Comparison of ENCODE assay signal across 20 cellular contexts in genomic region chr17:56350592-56350991, GRCh38.
DNase-seq lines count a peak whose midpoint lies in the region; FAIRE-seq and TF ChIP-seq lines count a peak whose summit lies in the region.
"Had no signal": no experiment of that assay in that cellular context is flagged by ENCODE, and none has a peak within 500 bp of the region (broad histone marks: within the 10 kb centered on the region; RNA-seq: fewer than 3 reads in every experiment).

No MANE protein-coding gene starts in this region.

- no peak for FAIRE-seq in kidney (lab: Jason Lieb, UNC)
- FAIRE-seq in GM12892 (lab: Jason Lieb, UNC): no peak
- FAIRE-seq: A549, D721Med, G401.6 had no signal

- intact Hi-C loops in kidney (cut with DNase I): no loop called here

- H3K36me3 ChIP-seq in MG63 (no peaks in the 10 kb centered on the region; the same call in 1 of the 2 replicates), SJSA1 (no peaks in the 10 kb centered on the region), kidney (ENCODE audit: control insufficient read depth in 1 of 2, insufficient read depth in 2 of 2, low read length in 2 of 2) (no peaks in the 10 kb centered on the region)
- H3K36me3 ChIP-seq: BE2C had no signal

- H3K4me1 ChIP-seq in SJSA1 (replicated peaks) (peaks cover 16% of the 10 kb centered on the region), kidney (ENCODE audit: control insufficient read depth in 1 of 2, insufficient read depth in 1 of 2, low read depth in 1 of 2, low read length in 2 of 2) (no peaks in the 10 kb centered on the region)
- H3K4me1 ChIP-seq: A549, BE2C had no signal

- no peak for TF ChIP-seq CTCF in kidney (IDR thresholded peaks at IDR 0.05; ENCODE audit: borderline replicate concordance, extremely low read depth, insufficient read depth)

- H3K9me3 ChIP-seq in MG63 (peaks cover 2% of the 10 kb centered on the region; the same call in 1 of the 2 replicates), SJSA1 (replicated peaks) (no peaks in the 10 kb centered on the region), kidney (ENCODE audit: control insufficient read depth in 1 of 2, low read length in 2 of 2) (no peaks in the 10 kb centered on the region)
- H3K9me3 ChIP-seq: BE2C had no signal

- H3K4me3 ChIP-seq in MG63 (peak overlapping the region; percentile 23), SJSA1 (no peak overlapping the region), kidney (ENCODE audit: low read length in 2 of 2) (no peak overlapping the region)
- H3K4me3 ChIP-seq: A549 had no signal

- no peaks in the 10 kb centered on the region for H3K27me3 ChIP-seq in MG63
- no peaks in the 10 kb centered on the region for H3K27me3 ChIP-seq in SJSA1 (replicated peaks)
- H3K27me3 ChIP-seq: BE2C had no signal

- H3K27ac ChIP-seq in SJSA1 (peak overlapping the region; percentile 9), kidney (ENCODE audit: low read depth in 2 of 2, low read length in 2 of 2) (no peak overlapping the region)
- H3K27ac ChIP-seq: A549, C4-2B had no signal

- peak; percentile 15 for DNase-seq in HS-27A (ENCODE audit: low read depth)
- peak; percentile 19 for DNase-seq in MG63
- peak in 1 of 2 experiments; percentile 40 for DNase-seq in SJSA1 (ENCODE audit: low read depth in 1 of 2, low spot score in 2 of 2)
- DNase-seq in fibroblast of peridontal ligament (ENCODE audit: extremely low read depth): peak; percentile 7
- DNase-seq in kidney: no peak
- DNase-seq in GM12892 (ENCODE audit: insufficient read length): no peak
- DNase-seq in NCI-H1048 (lab: John Stamatoyannopoulos, UW): no peak
- DNase-seq: BE2C; CD4-positive, alpha-beta memory T cell; DMS153; DMS79 treated with DMSO at 0.1 percent for 48 hours; EL; GOT3; H9; IMR-90; KG1 had no signal

- no peak for TF ChIP-seq POLR2A in GM12892 (IDR thresholded peaks at IDR 0.05; ENCODE audit: low read depth, low read length)

- H3K9ac ChIP-seq in kidney (ENCODE audit: low read length in 2 of 2): no peak overlapping the region

Comparison
In these comparisons a context has a peak if more than half of its experiments do, and no peak if none do; other contexts are left out.
1. DNase-seq: peak in HS-27A (single experiment), MG63 (single experiment) and fibroblast of peridontal ligament (single experiment); none in kidney (single experiment), GM12892 (single experiment) and NCI-H1048 (single experiment).